13 cellular contexts compared by ENCODE assay signal in the genomic region with DNA sequence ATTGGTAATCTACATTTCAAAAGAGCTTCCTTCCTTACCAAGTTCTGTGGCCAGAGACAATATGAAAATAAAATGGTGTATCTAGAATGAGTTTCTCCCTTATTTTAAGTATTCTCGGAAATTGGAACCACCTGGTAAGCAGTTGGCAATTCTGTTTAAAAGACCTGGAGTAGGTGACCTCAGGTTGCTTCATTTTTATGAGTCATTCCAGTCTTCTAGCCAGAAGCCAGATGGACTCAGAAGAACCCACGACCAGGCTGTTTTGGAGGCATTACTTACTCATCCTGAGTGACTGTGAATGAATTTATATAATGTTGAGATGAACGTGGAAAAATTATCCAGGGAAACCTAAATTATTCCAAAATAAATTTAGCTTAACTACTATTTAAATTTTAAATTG. TPM values are rescaled to one million over a fixed set of nuclear protein-coding genes. Genes with fewer than 3 reads are reported as not detected.
A peak's percentile ranks its signal among the peaks of the same experiment; 100 is the strongest.
DNase-seq lines count a peak whose midpoint lies in the region; ATAC-seq and TF ChIP-seq lines count a peak whose summit lies in the region.
"Had no signal": no experiment of that assay in that cellular context is flagged by ENCODE, and none has a peak within 500 bp of the region (broad histone marks: within the 10 kb centered on the region; RNA-seq: fewer than 3 reads in every experiment).

No MANE protein-coding gene starts in this region.

- H3K4me1 ChIP-seq in foreskin keratinocyte = no peaks in the 10 kb centered on the region
- H3K4me1 ChIP-seq: right lobe of liver had no signal

- peak; percentile 90 for ATAC-seq in foreskin keratinocyte

- no peak for TF ChIP-seq CTCF in foreskin keratinocyte (conservative IDR thresholded peaks at IDR 0.05)

- peaks cover 7% of the 10 kb centered on the region for H3K27me3 ChIP-seq in foreskin keratinocyte
- H3K27me3 ChIP-seq: right lobe of liver had no signal

- no peak overlapping the region for H3K27ac ChIP-seq in foreskin keratinocyte
- H3K27ac ChIP-seq: right lobe of liver had no signal

- DNase-seq in AG20443 (ENCODE audit: low spot score) = peak; percentile 15
- peak; percentile 78 for DNase-seq in HT1080 (ENCODE audit: low read depth)
- peak; percentile 31 for DNase-seq in amniotic epithelial cell (ENCODE audit: low read depth)
- peak; percentile 38 to 74 for DNase-seq in foreskin keratinocyte
- DNase-seq in medulla oblongata (ENCODE audit: extremely low spot score) = no peak
- no peak for DNase-seq in ecto neural progenitor cell (ENCODE audit: low spot score)
- no peak for DNase-seq in activated gamma-delta T cell (lab: John Stamatoyannopoulos, UW)
- DNase-seq in NCI-H2029 (lab: John Stamatoyannopoulos, UW) = no peak
- DNase-seq: activated CD4-positive, alpha-beta memory T cell treated with anti-CD3 and anti-CD28 coated beads, Interleukin-2, amount 10 ng/mL, durations not matched to agents 7 days and 5 days; AML-193; NCI-H446; right lobe of liver; stimulated activated CD4-positive, alpha-beta T cell treated with anti-CD3 and anti-CD28 coated beads, Interleukin-4, amount 100 ng/mL, for 24 hours had no signal

RNA-seq across cellular contexts. Expression of gene BMPR1B, which starts 9.1 kb away (rescaled TPM):
- total RNA-seq in HT1080 (2014; rRNA removed; shearing (Covaris generic)) = 3.2 and 4.7 TPM in 2 replicates
- polyA plus RNA-seq in HT1080 (2015; cell fraction: cytosol; rRNA removed) = 1.7 and 1.8 TPM in 2 replicates
- 1.6 and 1.9 TPM in 2 replicates for polyA plus RNA-seq in HT1080 (2015; cell fraction: nucleus; rRNA removed)
- 0.10 and 0.21 TPM in 2 replicates for total RNA-seq in foreskin keratinocyte
- polyA plus RNA-seq in foreskin keratinocyte = 0.02 and 0.06 TPM in 2 replicates
- total RNA-seq: activated CD4-positive, alpha-beta memory T cell treated with anti-CD3 and anti-CD28 coated beads, Interleukin-2, amount 10 ng/mL, durations not matched to agents 7 days and 5 days had no signal

Comparison
In these comparisons a context has a peak if more than half of its experiments do, and no peak if none do; other contexts are left out.
1. DNase-seq: peak in AG20443 (single experiment), HT1080 (single experiment), amniotic epithelial cell (single experiment) and foreskin keratinocyte (2 of 2); none in medulla oblongata (single experiment), ecto neural progenitor cell (single experiment), activated gamma-delta T cell (single experiment) and NCI-H2029 (single experiment).